Comparison of ENCODE assay signal across 14 cellular contexts in genomic region chr9:83242066-83242465, GRCh38.
"Had no signal": no experiment of that assay in that cellular context is flagged by ENCODE, and none has a peak within 500 bp of the region (broad histone marks: within the 10 kb centered on the region; RNA-seq: fewer than 3 reads in every experiment).

No MANE protein-coding gene starts in this region.

- H3K4me3 Mint-ChIP-seq: activated naive CD8-positive, alpha-beta T cell treated with anti-CD3 and anti-CD28 coated beads, Interleukin-2, amount 50 U/mL, for 24 hours; activated T-helper 17 cell treated with anti-CD3 and anti-CD28 coated beads, Interleukin-2, amount 50 U/mL, for 72 hours; neural crest cell; stimulated activated naive CD8-positive, alpha-beta T cell treated with anti-CD3 and anti-CD28 coated beads, Interleukin-15, amount 100 ng/mL, for 72 hours had no signal

- DNase-seq: activated CD4-positive, CD25-positive, alpha-beta regulatory T cell treated with anti-CD3 and anti-CD28 coated beads, Interleukin-2, amount 50 U/mL, for 72 hours; activated naive CD4-positive, alpha-beta T cell treated with Interleukin-2 at 50 U/mL for 16 hours; activated naive CD8-positive, alpha-beta T cell treated with anti-CD3 and anti-CD28 coated beads, Interleukin-2, amount 50 U/mL, for 24 hours; activated T-cell treated with anti-CD3 and anti-CD28 coated beads for 4 hours; heart right ventricle; left colon; mammary epithelial cell; stimulated activated naive CD8-positive, alpha-beta T cell treated with anti-CD3 and anti-CD28 coated beads, Interleukin-15, amount 100 ng/mL, for 72 hours; uterus had no signal

- H3K27me3 ChIP-seq: gastroesophageal sphincter, heart right ventricle, uterus had no signal

- H3K4me1 Mint-ChIP-seq: activated naive CD8-positive, alpha-beta T cell treated with anti-CD3 and anti-CD28 coated beads, Interleukin-2, amount 50 U/mL, for 24 hours; activated T-helper 17 cell treated with anti-CD3 and anti-CD28 coated beads, Interleukin-2, amount 50 U/mL, for 72 hours; neural crest cell; stimulated activated naive CD8-positive, alpha-beta T cell treated with anti-CD3 and anti-CD28 coated beads, Interleukin-15, amount 100 ng/mL, for 72 hours had no signal

- ATAC-seq: activated naive CD8-positive, alpha-beta T cell treated with anti-CD3 and anti-CD28 coated beads, Interleukin-2, amount 50 U/mL, for 24 hours; activated T-helper 17 cell treated with anti-CD3 and anti-CD28 coated beads, Interleukin-2, amount 50 U/mL, for 72 hours; gastroesophageal sphincter; heart right ventricle; left colon; sciatic nerve; stimulated activated naive CD8-positive, alpha-beta T cell treated with anti-CD3 and anti-CD28 coated beads, Interleukin-15, amount 100 ng/mL, for 72 hours had no signal

- FAIRE-seq: astrocyte had no signal

- H3K9me3 Mint-ChIP-seq: activated naive CD8-positive, alpha-beta T cell treated with anti-CD3 and anti-CD28 coated beads, Interleukin-2, amount 50 U/mL, for 24 hours had no signal

- H3K4me3 ChIP-seq: gastroesophageal sphincter, heart right ventricle, uterus had no signal

- H3K27ac Mint-ChIP-seq: activated naive CD8-positive, alpha-beta T cell treated with anti-CD3 and anti-CD28 coated beads, Interleukin-2, amount 50 U/mL, for 24 hours; activated T-helper 17 cell treated with anti-CD3 and anti-CD28 coated beads, Interleukin-2, amount 50 U/mL, for 72 hours; stimulated activated naive CD8-positive, alpha-beta T cell treated with anti-CD3 and anti-CD28 coated beads, Interleukin-15, amount 100 ng/mL, for 72 hours had no signal

- H3K27me3 Mint-ChIP-seq: activated naive CD8-positive, alpha-beta T cell treated with anti-CD3 and anti-CD28 coated beads, Interleukin-2, amount 50 U/mL, for 24 hours; activated T-helper 17 cell treated with anti-CD3 and anti-CD28 coated beads, Interleukin-2, amount 50 U/mL, for 72 hours; stimulated activated naive CD8-positive, alpha-beta T cell treated with anti-CD3 and anti-CD28 coated beads, Interleukin-15, amount 100 ng/mL, for 72 hours had no signal

- H3K4me1 ChIP-seq: gastroesophageal sphincter, uterus had no signal

- H3K9me3 ChIP-seq: gastroesophageal sphincter, uterus had no signal

- H3K27ac ChIP-seq: gastroesophageal sphincter, uterus had no signal

- H3K36me3 ChIP-seq: uterus had no signal
